Comparison of ENCODE assay signal across 33 cellular contexts in the genomic region with DNA sequence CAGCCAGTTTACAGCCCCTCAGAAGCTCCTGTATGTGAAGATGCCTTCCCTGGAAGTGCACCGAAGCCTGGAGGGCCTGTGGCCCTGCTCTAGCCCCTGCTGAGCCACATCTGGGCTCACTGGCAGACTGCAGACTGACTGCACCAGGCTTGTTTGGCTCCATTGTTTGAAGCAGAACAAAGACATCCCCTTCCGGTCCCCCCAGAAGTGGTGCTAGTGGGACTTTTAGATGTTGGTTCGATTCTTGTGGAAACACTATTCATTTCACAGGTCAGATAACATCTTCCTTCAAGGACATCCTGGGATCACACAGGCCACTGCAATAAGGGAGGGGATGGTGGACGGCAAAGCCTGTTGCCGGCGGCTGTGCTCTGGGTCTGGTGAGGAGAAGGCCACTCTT. TPM values are rescaled to one million over a fixed set of nuclear protein-coding genes. Genes with fewer than 3 reads are reported as not detected.
"Had no signal": no experiment of that assay in that cellular context is flagged by ENCODE, and none has a peak within 500 bp of the region (broad histone marks: within the 10 kb centered on the region; RNA-seq: fewer than 3 reads in every experiment).

No MANE protein-coding gene starts in this region.

- H3K9ac ChIP-seq: parathyroid adenoma had no signal

- H3K9me3 Mint-ChIP-seq: memory B cell, mesothelial cell of epicardium, nephron had no signal

- H3K36me3 ChIP-seq: gastroesophageal sphincter, heart right ventricle, neutrophil, prostate gland, right atrium auricular region, suprapubic skin, transverse colon, vagina had no signal

- H3K79me2 ChIP-seq: parathyroid adenoma had no signal

- H3K27me3 Mint-ChIP-seq: effector memory CD8-positive, alpha-beta T cell; memory B cell; stimulated activated naive CD8-positive, alpha-beta T cell treated with anti-CD3 and anti-CD28 coated beads, Interleukin-15, amount 100 ng/mL, for 72 hours had no signal

- DNase-seq: cerebellar nuclear complex; cortex of kidney; effector memory CD8-positive, alpha-beta T cell; foreskin keratinocyte; glutamatergic neuron; heart right ventricle; kidney; naive thymus-derived CD4-positive, alpha-beta T cell; stimulated activated CD4-positive, alpha-beta T cell treated with anti-CD3 and anti-CD28 coated beads, Interleukin-12 subunit alpha, Interleukin-12 subunit beta, amount 100 ng/mL, for 4 hours; stimulated activated CD4-positive, alpha-beta T cell treated with anti-CD3 and anti-CD28 coated beads, Interleukin-1b, Interleukin-23, amount 100 ng/mL, for 48 hours; stimulated activated CD4-positive, alpha-beta T cell treated with anti-CD3 and anti-CD28 coated beads, Interleukin-4, amount 100 ng/mL, for 1 hour; stimulated activated CD8-positive, alpha-beta memory T cell treated with anti-CD3 and anti-CD28 coated beads, Interleukin-4, amount 100 ng/mL, for 48 hours; stimulated activated naive CD4-positive, alpha-beta T cell; stimulated activated naive CD8-positive, alpha-beta T cell treated with anti-CD3 and anti-CD28 coated beads, Interleukin-15, amount 100 ng/mL, for 72 hours; transverse colon had no signal

- H3K9me3 ChIP-seq: neutrophil, prostate gland, right atrium auricular region, suprapubic skin, transverse colon, vagina had no signal

- H3K4me2 ChIP-seq: smooth muscle cell had no signal

- H3K36me3 Mint-ChIP-seq: memory B cell; mesothelial cell of epicardium; naive thymus-derived CD4-positive, alpha-beta T cell had no signal

- H3K27ac Mint-ChIP-seq: effector memory CD8-positive, alpha-beta T cell; memory B cell; mesothelial cell of epicardium; naive thymus-derived CD4-positive, alpha-beta T cell; nephron had no signal

- H3K4me3 Mint-ChIP-seq: effector memory CD8-positive, alpha-beta T cell; memory B cell; mesothelial cell of epicardium; naive thymus-derived CD4-positive, alpha-beta T cell; nephron; stimulated activated naive CD8-positive, alpha-beta T cell treated with anti-CD3 and anti-CD28 coated beads, Interleukin-15, amount 100 ng/mL, for 72 hours had no signal

- H3K27ac ChIP-seq: foreskin keratinocyte, gastroesophageal sphincter, heart right ventricle, neutrophil, parathyroid adenoma, prostate gland, right atrium auricular region, suprapubic skin, transverse colon, vagina had no signal

- H3K27me3 ChIP-seq: foreskin keratinocyte, heart right ventricle, neutrophil, right atrium auricular region, suprapubic skin, transverse colon, vagina had no signal

- H3K4me3 ChIP-seq: gastroesophageal sphincter, heart right ventricle, lung, prostate gland, right atrium auricular region, smooth muscle cell, suprapubic skin, transverse colon, vagina had no signal

- H3K4me1 Mint-ChIP-seq: memory B cell; mesothelial cell of epicardium; naive thymus-derived CD4-positive, alpha-beta T cell; nephron; stimulated activated naive CD8-positive, alpha-beta T cell treated with anti-CD3 and anti-CD28 coated beads, Interleukin-15, amount 100 ng/mL, for 72 hours had no signal

- H3K4me1 ChIP-seq: foreskin keratinocyte, gastroesophageal sphincter, heart right ventricle, parathyroid adenoma, prostate gland, right atrium auricular region, suprapubic skin, transverse colon, vagina had no signal

RNA-seq across cellular contexts. Expression of a gene that starts 57.8 kb away (rescaled TPM):
- total RNA-seq: fibroblast of lung; foreskin keratinocyte; left lobe of liver; mesothelial cell of epicardium; naive thymus-derived CD4-positive, alpha-beta T cell; osteoblast; sciatic nerve; smooth muscle cell; ureter; vagina had no signal
- polyA plus RNA-seq: esophagus; fibroblast of lung; foreskin keratinocyte; lung; naive thymus-derived CD4-positive, alpha-beta T cell; smooth muscle cell had no signal
